In genomic region chr12:46356655-46357437, GRCh38 we compare ENCODE assay signal across 1 cellular context.
TF ChIP-seq lines count a peak whose summit lies in the region.

No MANE protein-coding gene starts in this region.

TF ChIP-seq in GM23338, 12 proteins besides CTCF, POLR2A, EP300 and RAD21:
- TF ChIP-seq, protein P1, sequence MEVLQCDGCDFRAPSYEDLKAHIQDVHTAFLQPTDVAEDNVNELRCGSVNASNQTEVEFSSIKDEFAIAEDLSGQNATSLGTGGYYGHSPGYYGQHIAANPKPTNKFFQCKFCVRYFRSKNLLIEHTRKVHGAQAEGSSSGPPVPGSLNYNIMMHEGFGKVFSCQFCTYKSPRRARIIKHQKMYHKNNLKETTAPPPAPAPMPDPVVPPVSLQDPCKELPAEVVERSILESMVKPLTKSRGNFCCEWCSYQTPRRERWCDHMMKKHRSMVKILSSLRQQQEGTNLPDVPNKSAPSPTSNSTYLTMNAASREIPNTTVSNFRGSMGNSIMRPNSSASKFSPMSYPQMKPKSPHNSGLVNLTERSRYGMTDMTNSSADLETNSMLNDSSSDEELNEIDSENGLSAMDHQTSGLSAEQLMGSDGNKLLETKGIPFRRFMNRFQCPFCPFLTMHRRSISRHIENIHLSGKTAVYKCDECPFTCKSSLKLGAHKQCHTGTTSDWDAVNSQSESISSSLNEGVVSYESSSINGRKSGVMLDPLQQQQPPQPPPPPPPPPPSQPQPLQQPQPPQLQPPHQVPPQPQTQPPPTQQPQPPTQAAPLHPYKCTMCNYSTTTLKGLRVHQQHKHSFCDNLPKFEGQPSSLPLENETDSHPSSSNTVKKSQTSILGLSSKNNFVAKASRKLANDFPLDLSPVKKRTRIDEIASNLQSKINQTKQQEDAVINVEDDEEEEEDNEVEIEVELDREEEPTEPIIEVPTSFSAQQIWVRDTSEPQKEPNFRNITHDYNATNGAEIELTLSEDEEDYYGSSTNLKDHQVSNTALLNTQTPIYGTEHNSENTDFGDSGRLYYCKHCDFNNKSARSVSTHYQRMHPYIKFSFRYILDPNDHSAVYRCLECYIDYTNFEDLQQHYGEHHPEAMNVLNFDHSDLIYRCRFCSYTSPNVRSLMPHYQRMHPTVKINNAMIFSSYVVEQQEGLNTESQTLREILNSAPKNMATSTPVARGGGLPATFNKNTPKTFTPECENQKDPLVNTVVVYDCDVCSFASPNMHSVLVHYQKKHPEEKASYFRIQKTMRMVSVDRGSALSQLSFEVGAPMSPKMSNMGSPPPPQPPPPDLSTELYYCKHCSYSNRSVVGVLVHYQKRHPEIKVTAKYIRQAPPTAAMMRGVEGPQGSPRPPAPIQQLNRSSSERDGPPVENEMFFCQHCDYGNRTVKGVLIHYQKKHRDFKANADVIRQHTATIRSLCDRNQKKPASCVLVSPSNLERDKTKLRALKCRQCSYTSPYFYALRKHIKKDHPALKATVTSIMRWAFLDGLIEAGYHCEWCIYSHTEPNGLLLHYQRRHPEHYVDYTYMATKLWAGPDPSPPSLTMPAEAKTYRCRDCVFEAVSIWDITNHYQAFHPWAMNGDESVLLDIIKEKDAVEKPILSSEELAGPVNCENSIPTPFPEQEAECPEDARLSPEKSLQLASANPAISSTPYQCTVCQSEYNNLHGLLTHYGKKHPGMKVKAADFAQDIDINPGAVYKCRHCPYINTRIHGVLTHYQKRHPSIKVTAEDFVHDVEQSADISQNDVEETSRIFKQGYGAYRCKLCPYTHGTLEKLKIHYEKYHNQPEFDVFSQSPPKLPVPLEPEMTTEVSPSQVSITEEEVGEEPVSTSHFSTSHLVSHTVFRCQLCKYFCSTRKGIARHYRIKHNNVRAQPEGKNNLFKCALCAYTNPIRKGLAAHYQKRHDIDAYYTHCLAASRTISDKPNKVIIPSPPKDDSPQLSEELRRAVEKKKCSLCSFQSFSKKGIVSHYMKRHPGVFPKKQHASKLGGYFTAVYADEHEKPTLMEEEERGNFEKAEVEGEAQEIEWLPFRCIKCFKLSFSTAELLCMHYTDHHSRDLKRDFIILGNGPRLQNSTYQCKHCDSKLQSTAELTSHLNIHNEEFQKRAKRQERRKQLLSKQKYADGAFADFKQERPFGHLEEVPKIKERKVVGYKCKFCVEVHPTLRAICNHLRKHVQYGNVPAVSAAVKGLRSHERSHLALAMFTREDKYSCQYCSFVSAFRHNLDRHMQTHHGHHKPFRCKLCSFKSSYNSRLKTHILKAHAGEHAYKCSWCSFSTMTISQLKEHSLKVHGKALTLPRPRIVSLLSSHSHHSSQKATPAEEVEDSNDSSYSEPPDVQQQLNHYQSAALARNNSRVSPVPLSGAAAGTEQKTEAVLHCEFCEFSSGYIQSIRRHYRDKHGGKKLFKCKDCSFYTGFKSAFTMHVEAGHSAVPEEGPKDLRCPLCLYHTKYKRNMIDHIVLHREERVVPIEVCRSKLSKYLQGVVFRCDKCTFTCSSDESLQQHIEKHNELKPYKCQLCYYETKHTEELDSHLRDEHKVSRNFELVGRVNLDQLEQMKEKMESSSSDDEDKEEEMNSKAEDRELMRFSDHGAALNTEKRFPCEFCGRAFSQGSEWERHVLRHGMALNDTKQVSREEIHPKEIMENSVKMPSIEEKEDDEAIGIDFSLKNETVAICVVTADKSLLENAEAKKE (CRISPR knock-in tag; IDR thresholded peaks at IDR 0.05), result no peak
- no peak for TF ChIP-seq CREB1 (CRISPR knock-in tag; IDR thresholded peaks at IDR 0.05; ENCODE audit: low read depth)
- TF ChIP-seq NANOG (IDR thresholded peaks at IDR 0.05; ENCODE audit: borderline replicate concordance), result no peak
- TF ChIP-seq EZH2phosphoT487 (IDR thresholded peaks at IDR 0.05; ENCODE audit: unreplicated experiment), result no peak
- no peak for TF ChIP-seq REST (IDR thresholded peaks at IDR 0.05; ENCODE audit: unreplicated experiment)
- TF ChIP-seq STAT1 (IDR thresholded peaks at IDR 0.05; ENCODE audit: unreplicated experiment), result no peak
- TF ChIP-seq JUNB (IDR thresholded peaks at IDR 0.05; ENCODE audit: unreplicated experiment), result no peak
- no peak for TF ChIP-seq ZNF331 (CRISPR knock-in tag; IDR thresholded peaks at IDR 0.05; ENCODE audit: low read depth)
- no peak for TF ChIP-seq ZNF114 (CRISPR knock-in tag; IDR thresholded peaks at IDR 0.05)
- no peak for TF ChIP-seq POLR2AphosphoS5 (IDR thresholded peaks at IDR 0.05; ENCODE audit: low read depth)
- no peak for TF ChIP-seq ETS1 (IDR thresholded peaks at IDR 0.05)
